ENCODE assay signal across 12 cellular contexts in genomic region chr1:245234217-245235120, GRCh38.
A peak's percentile ranks its signal among the peaks of the same experiment; 100 is the strongest.
DNase-seq lines count a peak whose midpoint lies in the region; ATAC-seq lines count a peak whose summit lies in the region.
"Had no signal": no experiment of that assay in that cellular context is flagged by ENCODE, and none has a peak within 500 bp of the region (broad histone marks: within the 10 kb centered on the region; RNA-seq: fewer than 3 reads in every experiment).

No MANE protein-coding gene starts in this region.

- no peak overlapping the region for H3K9ac ChIP-seq in iPS-20b (ENCODE audit: low read depth, low read length)

- H3K4me1 ChIP-seq in iPS-20b (ENCODE audit: insufficient read depth, low read length) = no peaks in the 10 kb centered on the region; the same call in 1 of the 2 replicates
- H3K4me1 ChIP-seq: right lobe of liver, SJCRH30 had no signal

- H3K27ac ChIP-seq in iPS-20b (ENCODE audit: low read length) (no peak overlapping the region), substantia nigra (ENCODE audit: low read depth, low read length, poor library complexity, severe bottlenecking) (no peak overlapping the region)
- H3K27ac ChIP-seq: 22Rv1, right lobe of liver, SJCRH30 had no signal

- peaks cover 9% of the 10 kb centered on the region; the same call in 1 of the 2 replicates for H3K27me3 ChIP-seq in iPS-20b (ENCODE audit: insufficient read depth, low read length)
- H3K27me3 ChIP-seq: right lobe of liver, SJCRH30 had no signal

- in situ Hi-C loops in SK-MEL-5 (cut with HindIII; ENCODE audit: low pct_unique_long_range_greater_than_20kb, low sequenced_read_pairs) = no loop called here

- peak overlapping the region; percentile 14; the same call in 1 of the 2 replicates for H3K4me3 ChIP-seq in iPS-20b (ENCODE audit: low read length)
- H3K4me3 ChIP-seq: right lobe of liver, SJCRH30 had no signal

- ATAC-seq in GM21737 (IDR thresholded peaks at IDR 0.05; ENCODE audit: unreplicated experiment) (no peak), HG02798 (IDR thresholded peaks at IDR 0.05; ENCODE audit: poor library complexity, unreplicated experiment) (no peak)

- no peaks in the 10 kb centered on the region for H3K36me3 ChIP-seq in iPS-20b (ENCODE audit: insufficient read depth, low read depth, low read length)
- H3K36me3 ChIP-seq: right lobe of liver had no signal

- DNase-seq in DMS 273 (lab: John Stamatoyannopoulos, UW; ENCODE audit: unreplicated experiment) (peak; percentile 19), DMS 273 treated with DMSO at 0.1 percent for 48 hours (lab: John Stamatoyannopoulos, UW) (no peak), SK-MEL-5 (ENCODE audit: low read depth, low spot score) (peak; percentile 82), substantia nigra (lab: John Stamatoyannopoulos, UW) (peak in 35 of 49 donors; percentile 2 to 67 (median 28))
- DNase-seq in activated naive CD4-positive, alpha-beta T cell (lab: John Stamatoyannopoulos, UW) = no peak
- DNase-seq: activated CD4-positive, alpha-beta T cell treated with anti-CD3 and anti-CD28 coated beads, Interleukin-2, amount 10 ng/mL, durations not matched to agents 7 days and 5 days; right lobe of liver; SJCRH30 had no signal

- no peaks in the 10 kb centered on the region for H3K9me3 ChIP-seq in iPS-20b (ENCODE audit: insufficient read depth, low read depth, low read length)
- H3K9me3 ChIP-seq: right lobe of liver, SJCRH30 had no signal

Comparison
In these comparisons a context has a peak if more than half of its experiments do, and no peak if none do; other contexts are left out.
1. DNase-seq: peak in DMS 273 (single experiment), SK-MEL-5 (single experiment) and substantia nigra (35 of 49); none in DMS 273 treated with DMSO at 0.1 percent for 48 hours (single experiment) and activated naive CD4-positive, alpha-beta T cell (0 of 4).